In the genomic region with DNA sequence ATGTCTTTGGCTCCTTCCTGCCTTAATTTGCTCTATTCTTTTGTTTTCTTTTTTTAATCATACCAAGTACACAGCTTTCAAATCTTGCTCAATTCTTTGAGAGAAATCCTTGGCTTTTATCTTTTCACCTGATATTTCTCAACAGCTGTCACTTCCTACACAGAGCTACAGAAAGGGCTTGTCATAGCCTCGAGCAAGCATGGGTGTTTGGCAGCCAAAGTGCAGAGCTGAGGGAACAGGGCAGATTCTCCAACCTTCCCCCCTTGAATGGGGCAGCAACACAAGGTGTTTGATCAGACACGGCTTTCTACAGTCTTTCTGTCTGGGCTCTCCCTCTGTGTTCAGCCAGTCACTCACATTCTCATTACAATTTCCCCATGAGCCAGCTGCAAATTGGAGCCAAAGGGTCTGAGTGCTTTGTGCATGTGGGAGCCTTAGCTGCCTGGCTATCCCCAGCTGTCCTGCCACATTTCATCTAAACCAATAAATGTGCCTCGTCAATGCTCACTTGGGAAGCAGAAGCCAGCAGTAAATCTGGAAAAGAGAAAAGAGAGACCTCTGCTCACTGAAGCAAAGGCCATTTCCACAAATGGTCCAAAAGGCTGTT, we compare ENCODE assay signal across 21 cellular contexts.
A peak's percentile ranks its signal among the peaks of the same experiment; 100 is the strongest.
DNase-seq lines count a peak whose midpoint lies in the region; ATAC-seq and TF ChIP-seq lines count a peak whose summit lies in the region.
"Had no signal": no experiment of that assay in that cellular context is flagged by ENCODE, and none has a peak within 500 bp of the region (broad histone marks: within the 10 kb centered on the region; RNA-seq: fewer than 3 reads in every experiment).

No MANE protein-coding gene starts in this region.

- H3K27ac ChIP-seq in endodermal cell (ENCODE audit: low read depth, low read length) = peak overlapping the region; percentile 42
- H3K27ac ChIP-seq: BLaER1 treated with 17β-estradiol and CSF1 and Interleukin-3, amounts not matched to agents 10 nM and 100 nM; dorsolateral prefrontal cortex; KMS-11; right atrium auricular region; WERI-Rb-1 had no signal

- no peak overlapping the region for H3K27ac Mint-ChIP-seq in endodermal cell
- H3K27ac Mint-ChIP-seq: activated naive CD8-positive, alpha-beta T cell treated with anti-CD3 and anti-CD28 coated beads for 36 hours; memory B cell had no signal

- no peaks in the 10 kb centered on the region for H3K27me3 ChIP-seq in endodermal cell (ENCODE audit: control insufficient read depth, insufficient read depth, low read length, poor library complexity, severe bottlenecking)
- H3K27me3 ChIP-seq: BLaER1 treated with 17β-estradiol and CSF1 and Interleukin-3, amounts not matched to agents 10 nM and 100 nM; dorsolateral prefrontal cortex; right atrium auricular region had no signal

- ATAC-seq in GM18867 (IDR thresholded peaks at IDR 0.05; ENCODE audit: unreplicated experiment) = no peak
- ATAC-seq: Panc1; stimulated activated naive CD8-positive, alpha-beta T cell treated with anti-CD3 and anti-CD28 coated beads, Interleukin-15, amount 100 ng/mL, for 72 hours had no signal

- peaks cover 5% of the 10 kb centered on the region for H3K27me3 Mint-ChIP-seq in endodermal cell (ENCODE audit: insufficient read depth)
- H3K27me3 Mint-ChIP-seq: activated naive CD8-positive, alpha-beta T cell treated with anti-CD3 and anti-CD28 coated beads for 36 hours; stimulated activated naive CD8-positive, alpha-beta T cell treated with anti-CD3 and anti-CD28 coated beads, Interleukin-15, amount 100 ng/mL, for 72 hours had no signal

- H3K9me3 Mint-ChIP-seq in endodermal cell = peaks cover 2% of the 10 kb centered on the region
- H3K9me3 Mint-ChIP-seq: activated naive CD8-positive, alpha-beta T cell treated with anti-CD3 and anti-CD28 coated beads for 36 hours had no signal

- WGBS in endodermal cell (ENCODE audit: insufficient coverage in 1 of 2, insufficient read length in 1 of 2), 2 experiments = 50 to 83% methylated on average over 1 to 3 of the region's 3 CpGs

- no peaks in the 10 kb centered on the region for H3K36me3 ChIP-seq in endodermal cell (ENCODE audit: control insufficient read depth, insufficient read depth, low read length)
- H3K36me3 ChIP-seq: BLaER1 treated with 17β-estradiol and CSF1 and Interleukin-3, amounts not matched to agents 10 nM and 100 nM; right atrium auricular region; WERI-Rb-1 had no signal

- no peak for TF ChIP-seq CTCF in endodermal cell (conservative IDR thresholded peaks at IDR 0.05)

- H3K4me3 Mint-ChIP-seq in endodermal cell = no peak overlapping the region
- H3K4me3 Mint-ChIP-seq: activated naive CD8-positive, alpha-beta T cell treated with anti-CD3 and anti-CD28 coated beads for 36 hours; memory B cell; stimulated activated naive CD8-positive, alpha-beta T cell treated with anti-CD3 and anti-CD28 coated beads, Interleukin-15, amount 100 ng/mL, for 72 hours had no signal

- H3K4me1 ChIP-seq in endodermal cell (ENCODE audit: control insufficient read depth, insufficient read depth, low read length) = peaks cover 2% of the 10 kb centered on the region
- H3K4me1 ChIP-seq: right atrium auricular region had no signal

- no peak overlapping the region for H3K9ac ChIP-seq in endodermal cell (ENCODE audit: extremely low read depth, low read length, poor library complexity, severe bottlenecking)
- H3K9ac ChIP-seq: BLaER1 treated with 17β-estradiol and CSF1 and Interleukin-3, amounts not matched to agents 10 nM and 100 nM; KMS-11 had no signal

- no peaks in the 10 kb centered on the region for H3K9me3 ChIP-seq in endodermal cell (ENCODE audit: control insufficient read depth, low read length)
- H3K9me3 ChIP-seq: right atrium auricular region had no signal

- H3K4me1 Mint-ChIP-seq in endodermal cell = peaks cover 4% of the 10 kb centered on the region
- H3K4me1 Mint-ChIP-seq: activated naive CD8-positive, alpha-beta T cell treated with anti-CD3 and anti-CD28 coated beads for 36 hours; memory B cell; stimulated activated naive CD8-positive, alpha-beta T cell treated with anti-CD3 and anti-CD28 coated beads, Interleukin-15, amount 100 ng/mL, for 72 hours had no signal

- H3K36me3 Mint-ChIP-seq in endodermal cell (ENCODE audit: low read depth) = no peaks in the 10 kb centered on the region
- H3K36me3 Mint-ChIP-seq: activated naive CD8-positive, alpha-beta T cell treated with anti-CD3 and anti-CD28 coated beads for 36 hours; memory B cell had no signal

- H3K4me3 ChIP-seq in endodermal cell (ENCODE audit: low read length) = no peak overlapping the region
- H3K4me3 ChIP-seq: BLaER1 treated with 17β-estradiol and CSF1 and Interleukin-3, amounts not matched to agents 10 nM and 100 nM; dorsolateral prefrontal cortex; right atrium auricular region had no signal

- peak; percentile 1 for DNase-seq in NCI-H1694 (lab: John Stamatoyannopoulos, UW)
- DNase-seq in NCI-H1694 treated with DMSO at 0.1 percent for 48 hours (lab: John Stamatoyannopoulos, UW) = no peak
- peak; percentile 89 for DNase-seq in NCI-H69 (lab: John Stamatoyannopoulos, UW)
- DNase-seq in endodermal cell = no peak
- peak; percentile 47 for DNase-seq in putamen (ENCODE audit: low spot score)
- no peak for DNase-seq in HCEC 1CT
- no peak for DNase-seq in iPS-NIHi7 (ENCODE audit: extremely low spot score)
- DNase-seq: 8988T; activated naive CD8-positive, alpha-beta T cell treated with anti-CD3 and anti-CD28 coated beads for 36 hours; DND-41; dorsolateral prefrontal cortex; NCI-H524 treated with DMSO at 0.1 percent for 48 hours; stimulated activated naive CD8-positive, alpha-beta T cell treated with anti-CD3 and anti-CD28 coated beads, Interleukin-15, amount 100 ng/mL, for 72 hours; SW 1271; WERI-Rb-1 had no signal

Comparison
In these comparisons a context has a peak if more than half of its experiments do, and no peak if none do; other contexts are left out.
1. DNase-seq: peak in NCI-H1694 (single experiment), NCI-H69 (single experiment) and putamen (single experiment); none in NCI-H1694 treated with DMSO at 0.1 percent for 48 hours (single experiment), endodermal cell (single experiment), HCEC 1CT (single experiment) and iPS-NIHi7 (single experiment).